ENCODE assay signal across 8 cellular contexts in the genomic region with DNA sequence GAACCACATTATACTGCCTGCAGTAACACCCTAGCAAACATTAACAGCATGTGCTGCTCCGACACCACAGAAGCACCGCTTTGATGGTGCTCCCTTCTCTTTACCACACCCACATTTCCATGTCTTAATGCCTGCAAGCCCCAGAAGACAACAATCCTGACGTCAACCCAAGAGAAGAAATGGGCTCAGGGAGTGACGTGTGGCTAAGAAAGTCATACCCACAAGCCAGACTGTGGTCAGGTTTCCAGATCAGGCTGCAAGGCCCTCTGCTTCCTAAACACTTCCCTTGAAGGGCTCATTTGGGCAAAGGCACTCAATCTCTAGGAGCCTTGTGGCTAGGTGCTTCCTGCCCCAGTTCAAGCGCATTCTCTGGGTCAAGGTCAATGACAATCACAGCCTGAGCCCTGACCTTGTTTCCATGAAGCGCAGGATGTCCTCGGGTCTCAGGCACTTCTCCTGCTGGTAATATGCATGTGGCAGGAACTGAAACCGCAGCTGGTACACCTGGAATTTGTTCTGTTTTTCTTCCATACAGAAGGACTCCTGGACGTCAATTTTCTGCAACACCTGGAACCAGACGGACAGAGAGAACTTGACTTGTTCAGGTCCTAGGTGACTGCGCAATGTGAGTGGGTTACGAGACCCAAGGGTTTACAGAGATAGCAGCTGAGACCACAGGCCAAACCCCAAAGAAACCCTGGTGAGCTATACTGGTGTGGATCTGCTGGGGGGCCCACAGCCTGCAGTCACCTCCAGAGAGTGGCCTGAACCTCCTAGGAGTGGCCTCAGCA.
DNase-seq lines count a peak whose midpoint lies in the region; ATAC-seq and TF ChIP-seq lines count a peak whose summit lies in the region.

No MANE protein-coding gene starts in this region.

- DNase-seq in GM12865 (ENCODE audit: low read depth) (peak; percentile 42), NOMO-1 treated with dmso at 0.1 percent for 144 hours (lab: John Stamatoyannopoulos, UW; ENCODE audit: unreplicated experiment) (peak; percentile 7), kidney tubule cell (ENCODE audit: low spot score) (peak; percentile 96), NCI-H82 treated with DMSO at 0.1 percent for 48 hours (lab: John Stamatoyannopoulos, UW; ENCODE audit: unreplicated experiment) (no peak), DMS 273 treated with DMSO at 0.1 percent for 48 hours (lab: John Stamatoyannopoulos, UW) (no peak)
- peak; percentile 64 for DNase-seq in activated naive CD4-positive, alpha-beta T cell treated with Interleukin-2 at 50 U/mL for 16 hours
- peak; percentile 50 to 55 for DNase-seq in stimulated activated CD8-positive, alpha-beta memory T cell treated with anti-CD3 and anti-CD28 coated beads, Interleukin-7, amount 100 ng/mL, for 4 hours (ENCODE audit: low read depth in 2 of 2)

- ATAC-seq in GM21723 (IDR thresholded peaks at IDR 0.05; ENCODE audit: unreplicated experiment) = no peak

- no peak overlapping the region for H3K4me3 ChIP-seq in GM12865 (ENCODE audit: low read depth, low read length)

- no peak for TF ChIP-seq CTCF in GM12865 (IDR thresholded peaks at IDR 0.05; ENCODE audit: insufficient read depth, low read depth, low read length, missing control alignments)

Comparison
In these comparisons a context has a peak if more than half of its experiments do, and no peak if none do; other contexts are left out.
1. DNase-seq: peak in GM12865 (single experiment), NOMO-1 treated with dmso at 0.1 percent for 144 hours (single experiment), activated naive CD4-positive, alpha-beta T cell treated with Interleukin-2 at 50 U/mL for 16 hours (single experiment), kidney tubule cell (single experiment) and stimulated activated CD8-positive, alpha-beta memory T cell treated with anti-CD3 and anti-CD28 coated beads, Interleukin-7, amount 100 ng/mL, for 4 hours (2 of 2); none in NCI-H82 treated with DMSO at 0.1 percent for 48 hours (single experiment) and DMS 273 treated with DMSO at 0.1 percent for 48 hours (single experiment).